Comparison of ENCODE assay signal across 19 cellular contexts in the genomic region with DNA sequence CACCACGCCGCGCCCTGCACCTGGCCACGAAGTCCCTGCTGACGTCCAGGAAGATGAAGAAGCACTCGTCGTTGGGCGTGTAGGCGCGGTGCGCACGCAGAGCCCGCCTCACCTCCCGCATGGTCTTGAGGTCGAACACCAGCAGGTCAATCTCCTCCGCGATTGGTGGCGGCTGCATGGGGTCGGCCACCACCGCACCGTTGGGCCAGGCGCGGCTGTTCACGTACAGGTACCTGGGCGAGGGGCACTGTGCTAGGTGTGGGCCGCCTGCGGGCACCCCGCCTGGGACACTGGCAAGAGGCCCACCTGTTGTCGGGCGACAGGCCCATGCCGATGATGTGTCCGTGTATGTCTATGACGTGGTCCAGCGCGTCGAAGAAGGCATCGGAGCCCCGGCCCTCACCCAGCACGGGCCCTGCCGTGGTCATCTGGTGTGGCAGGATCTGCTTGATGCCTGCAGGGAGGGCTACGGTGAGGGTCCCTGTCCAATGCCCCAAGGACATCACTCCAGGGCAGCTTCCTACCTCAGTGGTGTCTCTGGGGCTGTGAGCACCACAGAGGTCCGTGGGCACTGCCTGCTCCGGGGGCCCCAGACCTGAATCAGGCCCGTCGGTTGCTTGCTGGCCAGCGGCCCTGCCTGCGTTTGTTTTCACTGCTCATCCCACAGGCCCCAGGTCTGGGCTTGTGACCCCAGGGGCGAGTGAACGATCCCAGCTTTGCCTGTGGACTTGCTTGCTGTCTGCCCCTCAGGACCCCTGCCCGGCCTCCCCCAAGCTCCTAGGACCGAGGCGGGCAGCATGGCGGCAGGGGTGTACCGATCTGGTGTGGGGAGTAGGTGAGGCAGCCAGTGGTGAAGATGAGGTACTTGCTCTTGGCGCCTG. TPM values are rescaled to one million over a fixed set of nuclear protein-coding genes. Genes with fewer than 3 reads are reported as not detected.
DNase-seq lines count a peak whose midpoint lies in the region; ATAC-seq and TF ChIP-seq lines count a peak whose summit lies in the region.
"Had no signal": no experiment of that assay in that cellular context is flagged by ENCODE, and none has a peak within 500 bp of the region (broad histone marks: within the 10 kb centered on the region; RNA-seq: fewer than 3 reads in every experiment).

No MANE protein-coding gene starts in this region.

- H2BK5ac ChIP-seq in trophoblast cell (ENCODE audit: low read depth, low read length, poor library complexity), result no peak overlapping the region

- no peak overlapping the region for H3K4me2 ChIP-seq in trophoblast cell (ENCODE audit: low read length)

- H3K23ac ChIP-seq in trophoblast cell (ENCODE audit: low read length), result no peak overlapping the region

- WGBS in trophoblast cell (ENCODE audit: extremely low coverage, insufficient coverage, insufficient read length), result no CpG with 5 or more reads among the region's 55 CpGs

- H3K36me3 ChIP-seq in trophoblast cell (ENCODE audit: control insufficient read depth in 1 of 2, insufficient read depth in 2 of 2, low read length in 2 of 2), result peaks cover 49 to 51% of the 10 kb centered on the region in 2 experiments
- H3K36me3 ChIP-seq: uterus had no signal

- CTCF ChIA-PET in RWPE1 (lab: Yijun Ruan, JAX), result interaction anchor here (0.7 to 1.0 kb wide), 2 partner anchors 33 to 88 kb away, joined by 3 to 6 read pairs; no protein-coding TSS in a partner anchor

- no peaks in the 10 kb centered on the region for H3K27me3 ChIP-seq in trophoblast cell (ENCODE audit: insufficient read depth, low read length)
- H3K27me3 ChIP-seq: adrenal gland, MG63, SJSA1, uterus had no signal

- no peak overlapping the region for H4K12ac ChIP-seq in trophoblast cell (ENCODE audit: low read depth, low read length)

- no peak overlapping the region for H2AK5ac ChIP-seq in trophoblast cell (ENCODE audit: low read length)

- H3K14ac ChIP-seq in trophoblast cell (ENCODE audit: low read length), result no peak overlapping the region

- no peak overlapping the region for H2AFZ ChIP-seq in trophoblast cell (ENCODE audit: insufficient read depth, low read length, poor library complexity)

- H3K18ac ChIP-seq in trophoblast cell (ENCODE audit: low read length), result no peak overlapping the region

- peaks cover 4% of the 10 kb centered on the region for H3K9me3 ChIP-seq in trophoblast cell (ENCODE audit: insufficient read depth, low read depth, low read length)
- H3K9me3 ChIP-seq: adrenal gland, esophagus muscularis mucosa, MG63, SJSA1, uterus had no signal

- no peak overlapping the region for H2BK120ac ChIP-seq in trophoblast cell (ENCODE audit: insufficient read depth, low read length, poor library complexity)

- DNase-seq in RWPE1 (ENCODE audit: low spot score), result no peak
- peak; percentile 54 for DNase-seq in Right ventricle myocardium superior
- no peak for DNase-seq in trophoblast cell
- DNase-seq in NCI-H1694 (lab: John Stamatoyannopoulos, UW), result no peak
- DNase-seq: activated CD4-positive, CD25-positive, alpha-beta regulatory T cell; effector CD4-positive, alpha-beta T cell; MG63; NCI-H774; OCI-M1 had no signal

- peaks cover 11% of the 10 kb centered on the region for H3K79me1 ChIP-seq in trophoblast cell (ENCODE audit: low read length)

- intact Hi-C loops in Right ventricle myocardium superior (cut with DNase I), result loop anchor here (5.0 kb wide), 1 partner anchor 94 kb away; the partner anchor contains the start of gene PHPT1

- no peak overlapping the region for H3K4ac ChIP-seq in trophoblast cell (ENCODE audit: low read depth, low read length)

- no peak overlapping the region for H4K8ac ChIP-seq in trophoblast cell (ENCODE audit: low read depth, low read length)

- no peak overlapping the region for H2BK12ac ChIP-seq in trophoblast cell (ENCODE audit: low read length)

- H3K27ac ChIP-seq in RWPE1 (peak overlapping the region; percentile 89; the same call in 1 of the 2 replicates), trophoblast cell (ENCODE audit: low read depth, low read length) (no peak overlapping the region)
- H3K27ac ChIP-seq: esophagus muscularis mucosa, SJSA1, uterus had no signal

- peaks cover 8 to 14% of the 10 kb centered on the region in 2 experiments for H3K4me1 ChIP-seq in trophoblast cell (ENCODE audit: control insufficient read depth in 1 of 2, insufficient read depth in 2 of 2, low read length in 2 of 2)

- no peak overlapping the region for H4K91ac ChIP-seq in trophoblast cell (ENCODE audit: low read depth, low read length)

- H3K4me3 ChIP-seq in trophoblast cell (ENCODE audit: low read depth, low read length), result peak overlapping the region; percentile 39
- H3K4me3 ChIP-seq: adrenal gland, esophagus muscularis mucosa, MG63, SJSA1, uterus had no signal

- H3K9ac ChIP-seq in trophoblast cell (ENCODE audit: low read length), result no peak overlapping the region

- POLR2A ChIA-PET in RWPE1 (lab: Yijun Ruan, JAX; ENCODE audit: low non-redundant PET), result no interaction called here

- peaks cover 13% of the 10 kb centered on the region for H3K79me2 ChIP-seq in trophoblast cell (ENCODE audit: control insufficient read depth, insufficient read depth, low read length, poor library complexity)

- no peak for TF ChIP-seq CTCF in RWPE1 (conservative IDR thresholded peaks at IDR 0.05; ENCODE audit: low read depth)

- no peak for ATAC-seq in Right ventricle myocardium superior (ENCODE audit: poor library complexity)
- no peak for ATAC-seq in GM21447 (IDR thresholded peaks at IDR 0.05; ENCODE audit: unreplicated experiment)
- ATAC-seq in GM21737 (IDR thresholded peaks at IDR 0.05; ENCODE audit: unreplicated experiment), result no peak
- ATAC-seq: left lobe of liver had no signal

RNA-seq across cellular contexts. Expression of gene FBXW5, which starts 3.1 kb away (rescaled TPM):
- total RNA-seq in Right ventricle myocardium superior, result 142 TPM
- 74.0 and 80.2 TPM in 2 replicates for polyA plus RNA-seq in trophoblast cell (2013)

RNA-seq across cellular contexts. Expression of gene C8G, which starts 3.6 kb away (rescaled TPM):
- total RNA-seq in Right ventricle myocardium superior, result 1.1 TPM
- polyA plus RNA-seq in trophoblast cell (2013), result 1.2 and 2.2 TPM in 2 replicates
- total RNA-seq: esophagus muscularis mucosa, glomerular endothelial cell, osteoblast, SJSA1, uterus had no signal

RNA-seq across cellular contexts. Expression of gene LCN12, which starts 10.6 kb away (rescaled TPM):
- total RNA-seq in Right ventricle myocardium superior, result 2.1 TPM
- 0.25 and 0.31 TPM in 2 replicates for polyA plus RNA-seq in trophoblast cell (2013)
- total RNA-seq: esophagus muscularis mucosa, glomerular endothelial cell, osteoblast, SJSA1 had no signal

RNA-seq across cellular contexts. Expression of gene PTGDS, which starts 35.8 kb away (rescaled TPM):
- total RNA-seq in Right ventricle myocardium superior, result 6,152 TPM
- 4.4 and 4.7 TPM in 2 replicates for polyA plus RNA-seq in trophoblast cell (2013)
- total RNA-seq: glomerular endothelial cell, SJSA1 had no signal

RNA-seq across cellular contexts. Expression of gene LCNL1, which starts 41.3 kb away (rescaled TPM):
- 9.7 TPM for total RNA-seq in Right ventricle myocardium superior
- polyA plus RNA-seq in trophoblast cell (2013), result 0.15 and 0.17 TPM in 2 replicates
- total RNA-seq: glomerular endothelial cell, H1, left lobe of liver, SJSA1 had no signal
